In genomic region chr12:111288771-111289170, GRCh38 we compare ENCODE assay signal across 24 cellular contexts.
"Had no signal": no experiment of that assay in that cellular context is flagged by ENCODE, and none has a peak within 500 bp of the region (broad histone marks: within the 10 kb centered on the region; RNA-seq: fewer than 3 reads in every experiment).

No MANE protein-coding gene starts in this region.

- H3K27me3 ChIP-seq: colonic mucosa, dorsolateral prefrontal cortex, esophagus muscularis mucosa, foreskin keratinocyte, gastrocnemius medialis, heart left ventricle had no signal

- H3K4me1 ChIP-seq: colonic mucosa, esophagus muscularis mucosa, esophagus squamous epithelium, foreskin keratinocyte, gastrocnemius medialis, gastroesophageal sphincter, heart left ventricle, heart right ventricle had no signal

- H3K4me3 ChIP-seq: colonic mucosa, coronary artery, dorsolateral prefrontal cortex, esophagus muscularis mucosa, esophagus squamous epithelium, gastrocnemius medialis, gastroesophageal sphincter, heart left ventricle, heart right ventricle had no signal

- H3K27ac ChIP-seq: colonic mucosa, coronary artery, dorsolateral prefrontal cortex, epithelial cell of prostate, esophagus muscularis mucosa, esophagus squamous epithelium, foreskin keratinocyte, gastrocnemius medialis, gastroesophageal sphincter, heart left ventricle, heart right ventricle had no signal

- DNase-seq: colonic mucosa; cortex of kidney; dermis blood vessel endothelial cell; dorsolateral prefrontal cortex; effector CD4-positive, alpha-beta T cell; effector CD8-positive, alpha-beta T cell; effector memory CD4-positive, alpha-beta T cell; effector memory CD8-positive, alpha-beta T cell; endodermal cell; erythroblast; esophagus squamous epithelium; foreskin fibroblast; foreskin keratinocyte; foreskin melanocyte; gastrocnemius medialis; glutamatergic neuron; head of caudate nucleus; heart left ventricle; heart right ventricle had no signal

- ATAC-seq: effector memory CD8-positive, alpha-beta T cell; esophagus mucosa; foreskin keratinocyte; gastrocnemius medialis; gastroesophageal sphincter; heart left ventricle; heart right ventricle had no signal

- H3K36me3 ChIP-seq: colonic mucosa, esophagus muscularis mucosa, esophagus squamous epithelium, gastrocnemius medialis, gastroesophageal sphincter, heart left ventricle, heart right ventricle had no signal

- H3K9me3 ChIP-seq: colonic mucosa, esophagus squamous epithelium, gastrocnemius medialis had no signal
